In genomic region chr3:182738583-182739514, GRCh38 we compare ENCODE assay signal across 1 cellular context.
TF ChIP-seq lines count a peak whose summit lies in the region.

No MANE protein-coding gene starts in this region.

TF ChIP-seq in HEK293, 187 proteins besides CTCF, POLR2A, EP300 and RAD21 (continued from another document):
- TF ChIP-seq ZNF488 (tag by site-specific recombination; IDR thresholded peaks at IDR 0.05), result no peak
- 0 out of 2 replicates have a peak, but pooled peaks have one; percentile 14 for TF ChIP-seq FEZF1 (tag by site-specific recombination; IDR thresholded peaks at IDR 0.05)
- TF ChIP-seq ZNF394 (tag by site-specific recombination; IDR thresholded peaks at IDR 0.05; ENCODE audit: borderline replicate concordance), result no peak
- TF ChIP-seq, protein P1, sequence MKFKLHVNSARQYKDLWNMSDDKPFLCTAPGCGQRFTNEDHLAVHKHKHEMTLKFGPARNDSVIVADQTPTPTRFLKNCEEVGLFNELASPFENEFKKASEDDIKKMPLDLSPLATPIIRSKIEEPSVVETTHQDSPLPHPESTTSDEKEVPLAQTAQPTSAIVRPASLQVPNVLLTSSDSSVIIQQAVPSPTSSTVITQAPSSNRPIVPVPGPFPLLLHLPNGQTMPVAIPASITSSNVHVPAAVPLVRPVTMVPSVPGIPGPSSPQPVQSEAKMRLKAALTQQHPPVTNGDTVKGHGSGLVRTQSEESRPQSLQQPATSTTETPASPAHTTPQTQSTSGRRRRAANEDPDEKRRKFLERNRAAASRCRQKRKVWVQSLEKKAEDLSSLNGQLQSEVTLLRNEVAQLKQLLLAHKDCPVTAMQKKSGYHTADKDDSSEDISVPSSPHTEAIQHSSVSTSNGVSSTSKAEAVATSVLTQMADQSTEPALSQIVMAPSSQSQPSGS (tag by site-specific recombination; IDR thresholded peaks at IDR 0.05; ENCODE audit: low read depth), result peak; percentile 55
- no peak for TF ChIP-seq ZNF777 (tag by site-specific recombination; IDR thresholded peaks at IDR 0.05; ENCODE audit: borderline replicate concordance)
- 0 out of 2 replicates have a peak, but pooled peaks have one; percentile 28 for TF ChIP-seq PRDM10 (tag by site-specific recombination; IDR thresholded peaks at IDR 0.05)
- TF ChIP-seq ZNF239 (tag by site-specific recombination; IDR thresholded peaks at IDR 0.05), result no peak
- TF ChIP-seq ZNF701 (tag by site-specific recombination; IDR thresholded peaks at IDR 0.05), result no peak
- no peak for TF ChIP-seq SETDB1 (IDR thresholded peaks at IDR 0.05; ENCODE audit: insufficient read length, low read length)
